Comparison of ENCODE assay signal across 8 cellular contexts in the genomic region with DNA sequence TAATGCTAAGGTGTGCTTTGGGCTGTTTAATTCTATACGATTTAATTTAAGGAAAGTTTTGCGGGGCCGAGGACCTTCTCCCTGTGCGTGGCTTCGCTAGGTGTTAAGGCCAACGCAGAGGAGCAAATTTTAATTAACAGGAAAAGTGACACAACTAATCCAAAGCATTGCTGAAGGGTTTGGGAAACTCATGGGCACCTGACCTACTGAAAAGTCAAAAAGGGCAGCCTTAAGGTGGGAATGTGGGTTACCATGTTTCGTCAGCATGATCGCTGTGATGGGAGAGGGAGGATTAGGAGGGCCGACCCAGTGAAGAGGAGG. TPM values are rescaled to one million over a fixed set of nuclear protein-coding genes. Genes with fewer than 3 reads are reported as not detected.
DNase-seq lines count a peak whose midpoint lies in the region; ATAC-seq, FAIRE-seq and TF ChIP-seq lines count a peak whose summit lies in the region.

No MANE protein-coding gene starts in this region.

- H3K4me1 ChIP-seq in breast epithelium (peaks cover 0 to 9% of the 10 kb centered on the region in 2 donors), mucosa of descending colon (ENCODE audit: low read depth) (peaks cover 9% of the 10 kb centered on the region)

- H3K4me3 ChIP-seq in HL-60 (replicated peaks; ENCODE audit: insufficient read depth, low read length): peak overlapping the region; percentile 89
- peak overlapping the region; percentile 78 to 96 (median 85) for H3K4me3 ChIP-seq in breast epithelium
- peak overlapping the region; percentile 51 for H3K4me3 ChIP-seq in mucosa of descending colon

- H3K9me3 ChIP-seq in breast epithelium (no peaks in the 10 kb centered on the region), mucosa of descending colon (no peaks in the 10 kb centered on the region)

- intact Hi-C loops in breast epithelium (cut with DNase I; ENCODE audit: low total_unique reads): no loop called here
- intact Hi-C loops in mucosa of descending colon (cut with DNase I, micrococcal nuclease): no loop called here

- TF ChIP-seq CTCF in 22Rv1 (IDR thresholded peaks at IDR 0.05) (no peak), HL-60 (IDR thresholded peaks at IDR 0.05; ENCODE audit: insufficient read depth, low read length) (no peak), breast epithelium (IDR thresholded peaks at IDR 0.05) (no peak), mucosa of descending colon (IDR thresholded peaks at IDR 0.05) (no peak)

- TF ChIP-seq POLR2A in breast epithelium (IDR thresholded peaks at IDR 0.05): no peak

- no peak for FAIRE-seq in frontal cortex (lab: Jason Lieb, UNC)

- H3K36me3 ChIP-seq in breast epithelium (no peaks in the 10 kb centered on the region), mucosa of descending colon (ENCODE audit: low read depth) (no peaks in the 10 kb centered on the region)

- DNase-seq in HL-60 (ENCODE audit: low read depth in 1 of 2, low spot score in 1 of 2) (no peak), breast epithelium (ENCODE audit: low spot score in 2 of 2) (no peak), mucosa of descending colon (no peak), frontal cortex (ENCODE audit: low spot score in 2 of 2) (no peak)
- no peak for DNase-seq in stimulated activated CD4-positive, alpha-beta T cell treated with anti-CD3 and anti-CD28 coated beads, Interleukin-4, amount 100 ng/mL, for 1 hour

- no peak for ATAC-seq in mucosa of descending colon
- no peak for ATAC-seq in HG03571 (IDR thresholded peaks at IDR 0.05; ENCODE audit: unreplicated experiment)
- ATAC-seq in GM19463 (IDR thresholded peaks at IDR 0.05; ENCODE audit: unreplicated experiment): no peak

- H3K27me3 ChIP-seq in HL-60 (ENCODE audit: insufficient read depth, poor library complexity, severe bottlenecking): no peaks in the 10 kb centered on the region
- H3K27me3 ChIP-seq in breast epithelium: no peaks in the 10 kb centered on the region

- H3K27ac ChIP-seq in 22Rv1 (peak overlapping the region; percentile 70), HL-60 (replicated peaks) (peak overlapping the region; percentile 58), breast epithelium (peak overlapping the region; percentile 86 to 93)

RNA-seq across cellular contexts. Expression of gene CUL9, which starts 0.4 kb away (rescaled TPM):
- 10 to 100 TPM; 25.1 to 47.5 (median 43.3) TPM for total RNA-seq in breast epithelium
- 10 to 100 TPM; 35.9 to 46.9 (median 44.3) TPM for total RNA-seq in mucosa of descending colon
- 22.0 TPM for total RNA-seq in frontal cortex

RNA-seq across cellular contexts. Expression of gene SRF, which starts 10.5 kb away (rescaled TPM):
- total RNA-seq in breast epithelium (10 to 100 TPM; 18.1 to 32.1 (median 28.5) TPM), mucosa of descending colon (10 to 100 TPM; 19.5 to 87.1 (median 26.3) TPM), frontal cortex (9.8 TPM)

RNA-seq across cellular contexts. Expression of gene DNPH1, which starts 47.7 kb away (rescaled TPM):
- total RNA-seq in breast epithelium: 10 to 100 TPM; 46.5 to 61.1 (median 53.7) TPM
- 10 to 100 TPM; 42.7 to 69.0 (median 45.7) TPM for total RNA-seq in mucosa of descending colon
- 13.9 TPM for total RNA-seq in frontal cortex
